ENCODE assay signal across 15 cellular contexts in the genomic region with DNA sequence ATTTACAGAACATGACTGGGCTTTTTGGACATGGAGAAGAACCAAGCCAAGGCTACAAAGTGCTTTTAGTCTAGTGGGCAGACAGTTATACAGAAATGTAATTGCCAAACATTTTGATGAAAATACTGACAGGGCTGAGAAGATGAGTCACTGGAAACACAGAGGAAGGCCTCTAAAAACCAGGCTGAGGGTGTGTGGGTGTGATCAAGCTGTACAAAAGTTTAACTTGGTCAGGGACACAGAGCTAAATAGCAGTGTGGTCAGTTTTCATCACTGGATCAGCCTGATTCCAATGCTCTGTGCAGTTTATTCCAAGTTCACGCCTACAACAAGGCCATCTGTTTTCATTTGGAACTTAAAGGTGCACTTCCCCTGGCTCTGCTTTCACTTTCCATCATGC. TPM values are rescaled to one million over a fixed set of nuclear protein-coding genes. Genes with fewer than 3 reads are reported as not detected.
DNase-seq lines count a peak whose midpoint lies in the region; ATAC-seq lines count a peak whose summit lies in the region.
"Had no signal": no experiment of that assay in that cellular context is flagged by ENCODE, and none has a peak within 500 bp of the region (broad histone marks: within the 10 kb centered on the region; RNA-seq: fewer than 3 reads in every experiment).

No MANE protein-coding gene starts in this region.

- H3K9me3 Mint-ChIP-seq in activated T-helper 17 cell treated with anti-CD3 and anti-CD28 coated beads, Interleukin-2, amount 50 U/mL, for 72 hours: no peaks in the 10 kb centered on the region
- H3K9me3 Mint-ChIP-seq: CD4-positive, CD25-positive, alpha-beta regulatory T cell had no signal

- no peak overlapping the region for H3K27ac Mint-ChIP-seq in activated T-helper 17 cell treated with anti-CD3 and anti-CD28 coated beads, Interleukin-2, amount 50 U/mL, for 72 hours

- H3K4me3 Mint-ChIP-seq in activated T-helper 17 cell treated with anti-CD3 and anti-CD28 coated beads, Interleukin-2, amount 50 U/mL, for 72 hours: peak overlapping the region; percentile 48
- H3K4me3 Mint-ChIP-seq: CD4-positive, CD25-positive, alpha-beta regulatory T cell had no signal

- peak; percentile 52 for ATAC-seq in activated T-helper 17 cell treated with anti-CD3 and anti-CD28 coated beads, Interleukin-2, amount 50 U/mL, for 72 hours (replicated peaks)
- no peak for ATAC-seq in GM18511 (IDR thresholded peaks at IDR 0.05; ENCODE audit: unreplicated experiment)
- ATAC-seq: gastrocnemius medialis had no signal

- peak; percentile 22 for DNase-seq in AG20443 (ENCODE audit: low spot score)
- DNase-seq in EL: peak; percentile 0
- peak; percentile 0 for DNase-seq in globus pallidus (ENCODE audit: low spot score)
- no peak for DNase-seq in HUDEP-2 (lab: John Stamatoyannopoulos, UW; ENCODE audit: unreplicated experiment in 76 of 76)
- no peak for DNase-seq in stimulated activated CD4-positive, alpha-beta T cell treated with anti-CD3 and anti-CD28 coated beads, Interleukin-4, amount 100 ng/mL, for 4 hours
- DNase-seq: activated naive CD4-positive, alpha-beta T cell; effector CD8-positive, alpha-beta T cell; gastrocnemius medialis; NCI-H1105 treated with DMSO at 0.1 percent for 48 hours; NCI-H226; OCI-M1; stimulated activated naive CD4-positive, alpha-beta T cell had no signal

- H3K4me1 Mint-ChIP-seq in activated T-helper 17 cell treated with anti-CD3 and anti-CD28 coated beads, Interleukin-2, amount 50 U/mL, for 72 hours: peaks cover 4% of the 10 kb centered on the region
- H3K4me1 Mint-ChIP-seq: CD4-positive, CD25-positive, alpha-beta regulatory T cell had no signal

- no peaks in the 10 kb centered on the region for H3K36me3 Mint-ChIP-seq in activated T-helper 17 cell treated with anti-CD3 and anti-CD28 coated beads, Interleukin-2, amount 50 U/mL, for 72 hours (ENCODE audit: low read depth)
- H3K36me3 Mint-ChIP-seq: CD4-positive, CD25-positive, alpha-beta regulatory T cell had no signal

- H3K27me3 Mint-ChIP-seq in activated T-helper 17 cell treated with anti-CD3 and anti-CD28 coated beads, Interleukin-2, amount 50 U/mL, for 72 hours: peaks cover 6% of the 10 kb centered on the region

RNA-seq across cellular contexts. Expression of a gene that starts 10.6 kb away (rescaled TPM):
- not detected for total RNA-seq in activated T-helper 17 cell treated with anti-CD3 and anti-CD28 coated beads, Interleukin-2, amount 50 U/mL, for 72 hours
- total RNA-seq: CD4-positive, CD25-positive, alpha-beta regulatory T cell; gastrocnemius medialis had no signal

Comparison
In these comparisons a context has a peak if more than half of its experiments do, and no peak if none do; other contexts are left out.
1. DNase-seq: peak in AG20443 (single experiment), EL (single experiment) and globus pallidus (single experiment); none in HUDEP-2 (0 of 76) and stimulated activated CD4-positive, alpha-beta T cell treated with anti-CD3 and anti-CD28 coated beads, Interleukin-4, amount 100 ng/mL, for 4 hours (0 of 2).